8 cellular contexts compared by ENCODE assay signal in genomic region chr1:40708750-40709099, GRCh38. TPM values are rescaled to one million over a fixed set of nuclear protein-coding genes. Genes with fewer than 3 reads are reported as not detected.
A peak's percentile ranks its signal among the peaks of the same experiment; 100 is the strongest.
DNase-seq lines count a peak whose midpoint lies in the region; ATAC-seq and TF ChIP-seq lines count a peak whose summit lies in the region.

No MANE protein-coding gene starts in this region.

- H3K27ac ChIP-seq in iPS-18a (ENCODE audit: low read length) (peak overlapping the region; percentile 95), spleen (peak overlapping the region; percentile 36 to 89 (median 82))

- H3K9ac ChIP-seq in iPS-18a (ENCODE audit: low read length) = peak overlapping the region; percentile 93

- H3K4me3 ChIP-seq in BE2C (ENCODE audit: low read depth, low read length) (peak overlapping the region; percentile 80), astrocyte of the spinal cord (ENCODE audit: low read depth, low read length) (peak overlapping the region; percentile 76), iPS-18a (ENCODE audit: low read length) (peak overlapping the region; percentile 93), spleen (peak overlapping the region; percentile 27 to 70 (median 43))

- no peaks in the 10 kb centered on the region for H3K9me3 ChIP-seq in BE2C
- no peaks in the 10 kb centered on the region for H3K9me3 ChIP-seq in iPS-18a (ENCODE audit: control insufficient read depth, low read depth, low read length)
- no peaks in the 10 kb centered on the region for H3K9me3 ChIP-seq in spleen

- in situ Hi-C loops in astrocyte of the spinal cord (cut with HindIII; ENCODE audit: low sequenced_read_pairs) = no loop called here

- no peaks in the 10 kb centered on the region for H3K36me3 ChIP-seq in BE2C
- peaks cover 8% of the 10 kb centered on the region for H3K36me3 ChIP-seq in iPS-18a (ENCODE audit: control insufficient read depth, low read depth, low read length)
- H3K36me3 ChIP-seq in spleen = no peaks in the 10 kb centered on the region

- WGBS in spleen, 5 donors = 2 to 13% (median 5%) methylated on average over 3 of the region's 3 CpGs

- DNase-seq in BE2C (no peak), NCI-H446 (lab: John Stamatoyannopoulos, UW) (peak; percentile 94), astrocyte of the spinal cord (ENCODE audit: low read depth, low spot score) (peak; percentile 97), spleen (no peak), NCI-H128 (lab: John Stamatoyannopoulos, UW; ENCODE audit: unreplicated experiment) (no peak)

- H3K27me3 ChIP-seq in BE2C = no peaks in the 10 kb centered on the region
- no peaks in the 10 kb centered on the region for H3K27me3 ChIP-seq in iPS-18a (ENCODE audit: control insufficient read depth, insufficient read depth, low read length)
- no peaks in the 10 kb centered on the region for H3K27me3 ChIP-seq in spleen (replicated peaks in 1 of 7)

- TF ChIP-seq CTCF in BE2C (IDR thresholded peaks at IDR 0.05; ENCODE audit: low read depth, low read length) (no peak), astrocyte of the spinal cord (IDR thresholded peaks at IDR 0.05; ENCODE audit: low read depth, low read length) (no peak), spleen (IDR thresholded peaks at IDR 0.05 in 8 of 11, conservative IDR thresholded peaks at IDR 0.05 in 3 of 11) (no peak)

- no peak for TF ChIP-seq POLR2A in spleen (IDR thresholded peaks at IDR 0.05)

- peak; percentile 73 for ATAC-seq in GM18907 (IDR thresholded peaks at IDR 0.05; ENCODE audit: unreplicated experiment)
- peak; percentile 62 for ATAC-seq in HG03064 (IDR thresholded peaks at IDR 0.05; ENCODE audit: low read depth, unreplicated experiment)

- intact Hi-C loops in spleen (cut with DNase I; ENCODE audit: low total_unique reads) = no loop called here

- H3K4me1 ChIP-seq in BE2C (no peaks in the 10 kb centered on the region), iPS-18a (ENCODE audit: control insufficient read depth, low read depth, low read length) (peaks cover 20% of the 10 kb centered on the region), spleen (peaks cover 51 to 88% (median 74%) of the 10 kb centered on the region in 6 donors)

RNA-seq across cellular contexts. Expression of gene NFYC, which starts 17.2 kb away (rescaled TPM):
- 88.4 TPM for polyA plus RNA-seq in BE2C (2012; ENCODE audit: insufficient read depth, insufficient read length, low read depth)
- total RNA-seq in spleen = 10 to 100 TPM; 57.8 to 99.0 (median 72.4) TPM
- 10 to 100 TPM; 34.6 to 43.2 (median 39.5) TPM for polyA plus RNA-seq in spleen

RNA-seq across cellular contexts. Expression of gene RIMS3, which starts 43.2 kb away (rescaled TPM):
- polyA plus RNA-seq in BE2C (2012; ENCODE audit: insufficient read depth, insufficient read length, low read depth) = 47.8 TPM
- 1 to 10 TPM; 1.6 to 6.9 (median 3.3) TPM for total RNA-seq in spleen
- polyA plus RNA-seq in spleen = 1 to 10 TPM in 1 of 3 donors, under 1 TPM in 2; 0.30 to 1.0 (median 0.44) TPM

Comparison
In these comparisons a context has a peak if more than half of its experiments do, and no peak if none do; other contexts are left out.
1. DNase-seq: peak in NCI-H446 (2 of 2) and astrocyte of the spinal cord (single experiment); none in BE2C (single experiment), spleen (single experiment) and NCI-H128 (single experiment).
2. H3K4me3 ChIP-seq: peak in every context shown above with its lines; median percentile 93 in iPS-18a; 80 in BE2C; 76 in astrocyte of the spinal cord; 43 in spleen.